21 cellular contexts compared by ENCODE assay signal in the genomic region with DNA sequence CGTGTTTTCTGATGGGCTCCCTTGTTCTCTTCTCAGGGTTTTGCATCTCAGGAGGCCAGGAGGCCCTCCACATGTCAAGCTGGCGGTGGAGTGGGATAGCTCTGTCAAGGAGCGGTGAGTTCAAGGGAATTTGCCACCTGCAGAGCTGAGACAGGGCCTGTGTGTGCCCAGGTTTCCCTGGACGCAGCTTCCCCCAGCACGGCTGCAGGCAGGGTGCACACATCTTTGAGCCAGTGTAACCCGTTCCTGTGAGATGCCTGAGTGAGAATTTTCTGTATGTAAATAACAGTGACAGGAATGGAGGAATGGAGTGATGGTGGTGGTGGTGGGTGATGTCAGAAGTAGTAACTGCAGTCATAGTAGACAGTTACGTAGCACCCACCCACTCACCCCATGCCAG. TPM values are rescaled to one million over a fixed set of nuclear protein-coding genes. Genes with fewer than 3 reads are reported as not detected.
DNase-seq lines count a peak whose midpoint lies in the region; ATAC-seq and TF ChIP-seq lines count a peak whose summit lies in the region.
"Had no signal": no experiment of that assay in that cellular context is flagged by ENCODE, and none has a peak within 500 bp of the region (broad histone marks: within the 10 kb centered on the region; RNA-seq: fewer than 3 reads in every experiment).

No MANE protein-coding gene starts in this region.

- no peaks in the 10 kb centered on the region for H4K20me1 ChIP-seq in BLaER1
- H4K20me1 ChIP-seq in GM23338 (replicated peaks; ENCODE audit: insufficient read depth), result 0 out of 2 replicates have a peak, but pooled peaks cover 4% of the 10 kb centered on the region

- H3K27ac ChIP-seq in BLaER1, result peak overlapping the region; percentile 60; the same call in 1 of the 2 replicates
- no peak overlapping the region for H3K27ac ChIP-seq in GM23338 (ENCODE audit: low read depth)
- H3K27ac ChIP-seq in neuronal stem cell (replicated peaks; ENCODE audit: low read length), result no peak overlapping the region
- H3K27ac ChIP-seq in upper lobe of right lung, result no peak overlapping the region
- H3K27ac ChIP-seq in thyroid gland, result no peak overlapping the region
- H3K27ac ChIP-seq: C4-2B, GM23248 had no signal

- H3K9me3 Mint-ChIP-seq in GM23338, result no peaks in the 10 kb centered on the region
- H3K9me3 Mint-ChIP-seq: CD8-positive, alpha-beta T cell; H9 had no signal

- H3K9ac ChIP-seq in BLaER1 (peak overlapping the region; percentile 31; the same call in 1 of the 2 replicates), neuronal stem cell (ENCODE audit: low read depth, low read length, poor library complexity) (peak overlapping the region; percentile 38)
- H3K9ac ChIP-seq: GM23248 had no signal

- no peak for TF ChIP-seq POLR2A in GM18505 (IDR thresholded peaks at IDR 0.05; ENCODE audit: borderline replicate concordance, extremely low read depth, insufficient read depth, insufficient read length)
- no peak for TF ChIP-seq POLR2A in thyroid gland (IDR thresholded peaks at IDR 0.05)

- peaks cover 10% of the 10 kb centered on the region for H3K27me3 Mint-ChIP-seq in GM23338 (ENCODE audit: insufficient read depth, low read depth, poor library complexity)

- peaks cover 28% of the 10 kb centered on the region for H3K36me3 Mint-ChIP-seq in GM23338 (ENCODE audit: low read depth)
- H3K36me3 Mint-ChIP-seq: CD4-positive, CD25-positive, alpha-beta regulatory T cell; CD8-positive, alpha-beta T cell had no signal

- H3K4me1 Mint-ChIP-seq in GM23338, result no peaks in the 10 kb centered on the region
- H3K4me1 Mint-ChIP-seq: CD4-positive, CD25-positive, alpha-beta regulatory T cell; H9 had no signal

- H3K4me1 ChIP-seq in BLaER1 (peaks cover 78% of the 10 kb centered on the region), GM23338 (ENCODE audit: insufficient read depth) (no peaks in the 10 kb centered on the region), neuronal stem cell (ENCODE audit: control insufficient read depth in 2 of 2, insufficient read depth in 1 of 2, low read depth in 1 of 2, low read length in 2 of 2) (no peaks in the 10 kb centered on the region), upper lobe of right lung (no peaks in the 10 kb centered on the region), thyroid gland (no peaks in the 10 kb centered on the region)
- H3K4me1 ChIP-seq: BE2C, Caco-2 had no signal

- no peaks in the 10 kb centered on the region for H3K79me1 ChIP-seq in neuronal stem cell (ENCODE audit: low read depth, low read length)

- no peak overlapping the region for H2AK5ac ChIP-seq in neuronal stem cell (ENCODE audit: low read depth, low read length)

- H3K27me3 ChIP-seq in BLaER1 (no peaks in the 10 kb centered on the region), GM23338 (ENCODE audit: insufficient read depth) (no peaks in the 10 kb centered on the region), neuronal stem cell (ENCODE audit: control insufficient read depth in 3 of 3, insufficient read depth in 3 of 3, low read depth in 1 of 3, low read length in 3 of 3) (no peaks in the 10 kb centered on the region), upper lobe of right lung (no peaks in the 10 kb centered on the region), thyroid gland (no peaks in the 10 kb centered on the region)
- H3K27me3 ChIP-seq: BE2C had no signal

- no peak overlapping the region for H3K4me3 Mint-ChIP-seq in GM23338
- H3K4me3 Mint-ChIP-seq: CD4-positive, CD25-positive, alpha-beta regulatory T cell; CD8-positive, alpha-beta T cell; H9 had no signal

- no CpG with 5 or more reads among the region's 7 CpGs for WGBS in neuronal stem cell (ENCODE audit: extremely low coverage in 2 of 2, insufficient read length in 2 of 2, insufficient replicate concordance in 1 of 2), 2 donors
- 91 to 92% methylated on average over 7 of the region's 7 CpGs for WGBS in thyroid gland, 2 donors

- H3K18ac ChIP-seq in neuronal stem cell (ENCODE audit: low read length), result no peak overlapping the region

- H3K27ac Mint-ChIP-seq in GM23338, result peak overlapping the region; percentile 48; the same call in 1 of the 2 replicates
- H3K27ac Mint-ChIP-seq: CD4-positive, CD25-positive, alpha-beta regulatory T cell; CD8-positive, alpha-beta T cell had no signal

- H2BK15ac ChIP-seq in neuronal stem cell (ENCODE audit: low read length), result no peak overlapping the region

- no peak overlapping the region for H4K8ac ChIP-seq in neuronal stem cell (ENCODE audit: low read depth, low read length)

- ATAC-seq in GM23338, result no peak
- no peak for ATAC-seq in upper lobe of right lung
- no peak for ATAC-seq in GM18505 (IDR thresholded peaks at IDR 0.05; ENCODE audit: unreplicated experiment)
- no peak for ATAC-seq in HG02678 (IDR thresholded peaks at IDR 0.05; ENCODE audit: unreplicated experiment)
- ATAC-seq: CD8-positive, alpha-beta T cell; HCT116 had no signal

- no peak overlapping the region for H2BK120ac ChIP-seq in neuronal stem cell (ENCODE audit: low read depth, low read length)

- peak overlapping the region; percentile 88 for H3K4me2 ChIP-seq in BLaER1
- H3K4me2 ChIP-seq in GM23338, result no peak overlapping the region
- H3K4me2 ChIP-seq in neuronal stem cell (ENCODE audit: insufficient read depth, low read length, poor library complexity, severe bottlenecking), result no peak overlapping the region
- H3K4me2 ChIP-seq: A549 had no signal

- DNase-seq in GM23338 (ENCODE audit: low spot score), result no peak
- DNase-seq in neuronal stem cell (ENCODE audit: low spot score), result no peak
- DNase-seq in upper lobe of right lung, result peak; percentile 52
- no peak for DNase-seq in thyroid gland
- DNase-seq: 8988T; ACHN; AML-193; BE2C; Caco-2; CD4-positive, CD25-positive, alpha-beta regulatory T cell; CD8-positive, alpha-beta T cell; DMS153; DND-41; GM23248; H9 had no signal

- intact Hi-C loops in upper lobe of right lung (cut with DNase I), result no loop called here
- intact Hi-C loops in thyroid gland (cut with DNase I), result no loop called here

- no peak overlapping the region for H3K14ac ChIP-seq in neuronal stem cell (ENCODE audit: low read length)

- no peaks in the 10 kb centered on the region for H3K9me2 ChIP-seq in GM23338 (ENCODE audit: insufficient read depth)

- no peak overlapping the region for H2BK5ac ChIP-seq in neuronal stem cell (ENCODE audit: low read length)

- H2AFZ ChIP-seq in GM23338 (no peak overlapping the region), neuronal stem cell (ENCODE audit: low read length) (no peak overlapping the region)
- H2AFZ ChIP-seq: GM23248 had no signal

- H2BK12ac ChIP-seq in neuronal stem cell (ENCODE audit: low read length), result no peak overlapping the region

- H3K4ac ChIP-seq in neuronal stem cell (ENCODE audit: low read length), result no peak overlapping the region

- no peak overlapping the region for H3K4me3 ChIP-seq in BLaER1
- H3K4me3 ChIP-seq in GM23338, result no peak overlapping the region
- H3K4me3 ChIP-seq in neuronal stem cell (ENCODE audit: low read length in 2 of 2), result no peak overlapping the region
- H3K4me3 ChIP-seq in upper lobe of right lung, result no peak overlapping the region
- H3K4me3 ChIP-seq in thyroid gland (replicated peaks in 1 of 3), result no peak overlapping the region
- H3K4me3 ChIP-seq: A549, GM23248 had no signal

- no peak overlapping the region for H4K91ac ChIP-seq in neuronal stem cell (ENCODE audit: low read depth, low read length, poor library complexity)

- H3F3A ChIP-seq in GM23338 (replicated peaks; ENCODE audit: low read depth), result no peaks in the 10 kb centered on the region

- TF ChIP-seq CTCF in GM23338 (conservative IDR thresholded peaks at IDR 0.05; ENCODE audit: low read depth in 2 of 2) (no peak), upper lobe of right lung (IDR thresholded peaks at IDR 0.05) (no peak), thyroid gland (IDR thresholded peaks at IDR 0.05) (no peak)

- H3K9me3 ChIP-seq in BLaER1, result peaks cover 26% of the 10 kb centered on the region
- H3K9me3 ChIP-seq in neuronal stem cell (replicated peaks in 1 of 2; ENCODE audit: control insufficient read depth in 2 of 2, insufficient read depth in 1 of 2, low read depth in 1 of 2, low read length in 2 of 2), result no peaks in the 10 kb centered on the region
- no peaks in the 10 kb centered on the region for H3K9me3 ChIP-seq in upper lobe of right lung
- no peaks in the 10 kb centered on the region for H3K9me3 ChIP-seq in thyroid gland
- H3K9me3 ChIP-seq: A549, BE2C, Caco-2 had no signal

- H3K36me3 ChIP-seq in BLaER1 (peaks cover 24% of the 10 kb centered on the region), GM23338 (ENCODE audit: insufficient read depth) (no peaks in the 10 kb centered on the region), neuronal stem cell (replicated peaks in 1 of 2; ENCODE audit: control insufficient read depth in 2 of 2, insufficient read depth in 2 of 2, low read length in 2 of 2) (no peaks in the 10 kb centered on the region), upper lobe of right lung (no peaks in the 10 kb centered on the region), thyroid gland (no peaks in the 10 kb centered on the region)
- H3K36me3 ChIP-seq: BE2C had no signal

- no peak overlapping the region for H3K23ac ChIP-seq in neuronal stem cell (ENCODE audit: low read depth, low read length, poor library complexity)

- H3K79me2 ChIP-seq in GM23338 (replicated peaks; ENCODE audit: insufficient read depth), result no peaks in the 10 kb centered on the region

TF ChIP-seq in GM23338, 12 proteins besides CTCF, POLR2A, EP300 and RAD21 (continues in another document):
- TF ChIP-seq EZH2phosphoT487 (IDR thresholded peaks at IDR 0.05; ENCODE audit: unreplicated experiment), result no peak
- TF ChIP-seq EZH2 (IDR thresholded peaks at IDR 0.05; ENCODE audit: low read depth, unreplicated experiment), result no peak
- no peak for TF ChIP-seq NANOG (IDR thresholded peaks at IDR 0.05; ENCODE audit: borderline replicate concordance)

RNA-seq across cellular contexts. Expression of gene USP43, which starts 54.8 kb away (rescaled TPM):
- total RNA-seq in GM23338 (2014; rRNA removed; shearing (Covaris generic)), result 7.2 and 12.5 TPM in 2 replicates
- polyA plus RNA-seq in GM23338 (2016; fragmentation: Nextera tagmentation; extraction: Ambion mirVana), result 5.5 and 5.7 TPM in 2 replicates
- 0.07 TPM for polyA plus RNA-seq in neuronal stem cell (2013, experiment 1 of 2)
- 0.03 TPM for polyA plus RNA-seq in neuronal stem cell (2013, experiment 2 of 2)
- total RNA-seq in upper lobe of right lung (4.3 TPM), thyroid gland (1 to 10 TPM; 3.0 to 5.1 (median 3.9) TPM)
- total RNA-seq: CD4-positive, CD25-positive, alpha-beta regulatory T cell; GM23248 had no signal
- polyA plus RNA-seq: CD4-positive, CD25-positive, alpha-beta regulatory T cell had no signal
